ENCODE assay signal across 8 cellular contexts in genomic region chr1:183915634-183916510, GRCh38.
A peak's percentile ranks its signal among the peaks of the same experiment; 100 is the strongest.
DNase-seq lines count a peak whose midpoint lies in the region; ATAC-seq, FAIRE-seq and TF ChIP-seq lines count a peak whose summit lies in the region.

No MANE protein-coding gene starts in this region.

- FAIRE-seq in D721Med (lab: Jason Lieb, UNC), result peak; percentile 82
- no peak for FAIRE-seq in frontal cortex (lab: Jason Lieb, UNC)

- H3K9me3 Mint-ChIP-seq in osteocyte (ENCODE audit: unreplicated experiment), result no peaks in the 10 kb centered on the region

- peak; percentile 47 for DNase-seq in D721Med (ENCODE audit: insufficient read length, low spot score)
- DNase-seq in NAMALWA (ENCODE audit: low spot score), result peak; percentile 97
- peak; percentile 91 for DNase-seq in SK-MEL-5 (ENCODE audit: low read depth, low spot score)
- DNase-seq in activated naive CD4-positive, alpha-beta T cell treated with Interleukin-2 at 50 U/mL for 16 hours, result peak; percentile 73
- peak; percentile 27 to 61 for DNase-seq in frontal cortex (ENCODE audit: low spot score in 2 of 2)
- peak; percentile 88 for DNase-seq in osteocyte (ENCODE audit: extremely low spot score, unreplicated experiment)
- peak in 1 of 2 donors; percentile 82 for DNase-seq in suprapubic skin (ENCODE audit: low spot score in 2 of 2)

- TF ChIP-seq POLR2A in suprapubic skin (IDR thresholded peaks at IDR 0.05), result no peak

- H3K4me3 ChIP-seq in suprapubic skin, result no peak overlapping the region

- peak; percentile 34 for ATAC-seq in GM21825 (IDR thresholded peaks at IDR 0.05; ENCODE audit: unreplicated experiment)

- 17% methylated on average over 9 of the region's 9 CpGs for WGBS in suprapubic skin

- peaks cover 10% of the 10 kb centered on the region for H3K4me1 ChIP-seq in suprapubic skin

- in situ Hi-C loops in SK-MEL-5 (cut with HindIII; ENCODE audit: low pct_unique_long_range_greater_than_20kb, low sequenced_read_pairs), result no loop called here

- no peaks in the 10 kb centered on the region for H3K9me3 ChIP-seq in suprapubic skin

- peaks cover 28% of the 10 kb centered on the region for H3K4me1 Mint-ChIP-seq in osteocyte (ENCODE audit: unreplicated experiment)

- TF ChIP-seq EP300 in suprapubic skin (IDR thresholded peaks at IDR 0.05), result no peak

- H3K27me3 Mint-ChIP-seq in osteocyte (ENCODE audit: unreplicated experiment), result no peaks in the 10 kb centered on the region

- H3K27me3 ChIP-seq in suprapubic skin, result no peaks in the 10 kb centered on the region

- peaks cover 53% of the 10 kb centered on the region for H3K36me3 Mint-ChIP-seq in osteocyte (ENCODE audit: unreplicated experiment)

- no peak overlapping the region for H3K4me3 Mint-ChIP-seq in osteocyte (ENCODE audit: unreplicated experiment)

- peaks cover 58% of the 10 kb centered on the region for H3K36me3 ChIP-seq in suprapubic skin

- peak overlapping the region; percentile 72 for H3K27ac Mint-ChIP-seq in osteocyte (ENCODE audit: unreplicated experiment)

- TF ChIP-seq CTCF in D721Med (IDR thresholded peaks at IDR 0.05; ENCODE audit: insufficient read depth, missing control alignments), result peak; percentile 98
- TF ChIP-seq CTCF in osteocyte (IDR thresholded peaks at IDR 0.05), result peak; percentile 87
- peak; percentile 71 to 91 for TF ChIP-seq CTCF in suprapubic skin (IDR thresholded peaks at IDR 0.05)

- H3K27ac ChIP-seq in suprapubic skin, result peak overlapping the region; percentile 55
